ENCODE assay signal across 15 cellular contexts in genomic region chr20:10076126-10077080, GRCh38. TPM values are rescaled to one million over a fixed set of nuclear protein-coding genes. Genes with fewer than 3 reads are reported as not detected.
DNase-seq lines count a peak whose midpoint lies in the region; ATAC-seq, FAIRE-seq and TF ChIP-seq lines count a peak whose summit lies in the region.
"Had no signal": no experiment of that assay in that cellular context is flagged by ENCODE, and none has a peak within 500 bp of the region (broad histone marks: within the 10 kb centered on the region; RNA-seq: fewer than 3 reads in every experiment).

No MANE protein-coding gene starts in this region.

- no peak overlapping the region for H3K9ac ChIP-seq in HepG2 (ENCODE audit: insufficient read depth, low read depth, low read length)

- no peak for TF ChIP-seq CTCF in HepG2 (CRISPR knock-in tag; IDR thresholded peaks at IDR 0.05)
- no peak for TF ChIP-seq CTCF in right lobe of liver (IDR thresholded peaks at IDR 0.05)
- no peak for TF ChIP-seq CTCF in choroid plexus epithelial cell (conservative IDR thresholded peaks at IDR 0.05; ENCODE audit: low read depth, low read length)
- TF ChIP-seq CTCF in left lung (IDR thresholded peaks at IDR 0.05) = no peak

- H2AFZ ChIP-seq in HepG2 (ENCODE audit: low read length) = no peak overlapping the region

- H3K27me3 ChIP-seq in HepG2 (ENCODE audit: control insufficient read depth in 1 of 2, insufficient read depth in 2 of 2, low read length in 2 of 2) (no peaks in the 10 kb centered on the region), right lobe of liver (no peaks in the 10 kb centered on the region), left lung (no peaks in the 10 kb centered on the region)
- H3K27me3 ChIP-seq: dorsolateral prefrontal cortex, esophagus squamous epithelium had no signal

- peak overlapping the region; percentile 16; the same call in 1 of the 2 replicates for H3K4me2 ChIP-seq in HepG2 (ENCODE audit: low read depth, low read length)

- DNase-seq in HepG2 (ENCODE audit: low spot score) (no peak), right lobe of liver (no peak), choroid plexus epithelial cell (ENCODE audit: low read depth) (peak; percentile 35), left lung (no peak), KBM-7 (no peak), urothelium cell line (ENCODE audit: low spot score) (no peak), NCI-H1092 treated with DMSO at 0.1 percent for 48 hours (lab: John Stamatoyannopoulos, UW) (no peak)
- DNase-seq: dorsolateral prefrontal cortex; EL; esophagus squamous epithelium; MV-4-11; NCI-H82; stimulated activated CD4-positive, alpha-beta T cell treated with anti-CD3 and anti-CD28 coated beads, Interleukin-4, amount 100 ng/mL, for 4 hours; trophoblast cell had no signal

- peak; percentile 66 for ATAC-seq in HepG2
- no peak for ATAC-seq in right lobe of liver
- ATAC-seq in left lung = peak; percentile 57
- no peak for ATAC-seq in GM18909 (IDR thresholded peaks at IDR 0.05; ENCODE audit: poor library complexity, unreplicated experiment)

- peaks cover 14% of the 10 kb centered on the region for H3K4me1 ChIP-seq in HepG2 (ENCODE audit: insufficient read depth, low read length)
- no peaks in the 10 kb centered on the region for H3K4me1 ChIP-seq in right lobe of liver
- H3K4me1 ChIP-seq in left lung = peaks cover 0 to 2% of the 10 kb centered on the region in 2 donors

- CTCF ChIA-PET in HepG2 (lab: Yijun Ruan, JAX; ENCODE audit: low intra/inter-chr PET ratio, low total read pairs) = interaction anchor here (1.9 kb wide), 1 partner anchor 98 kb away, joined by 7 read pairs; no protein-coding TSS in a partner anchor

- POLR2A ChIA-PET in HepG2 (lab: Yijun Ruan, JAX) = interaction anchor here (1.3 kb wide), 1 partner anchor 358 kb away, joined by 3 read pairs; the partner anchor contains the start of gene SLX4IP

- no peaks in the 10 kb centered on the region for H3K36me3 ChIP-seq in HepG2 (replicated peaks in 1 of 2; ENCODE audit: control insufficient read depth in 1 of 2, insufficient read depth in 2 of 2, low read length in 2 of 2)
- no peaks in the 10 kb centered on the region for H3K36me3 ChIP-seq in right lobe of liver
- H3K36me3 ChIP-seq in left lung = no peaks in the 10 kb centered on the region
- H3K36me3 ChIP-seq: esophagus squamous epithelium had no signal

- H3K4me3 ChIP-seq in HepG2 (replicated peaks in 1 of 3; ENCODE audit: insufficient read depth in 1 of 3, low read depth in 2 of 3, low read length in 3 of 3) = no peak overlapping the region
- no peak overlapping the region for H3K4me3 ChIP-seq in right lobe of liver
- H3K4me3 ChIP-seq in choroid plexus epithelial cell (ENCODE audit: low read depth, low read length) = no peak overlapping the region
- no peak overlapping the region for H3K4me3 ChIP-seq in left lung
- H3K4me3 ChIP-seq: dorsolateral prefrontal cortex, esophagus squamous epithelium had no signal

- H3K27ac ChIP-seq in HepG2 (ENCODE audit: extremely low read length, insufficient read depth, low read length) (no peak overlapping the region), right lobe of liver (no peak overlapping the region), left lung (peak overlapping the region in 1 of 2 donors; percentile 9)

- H3K9me3 ChIP-seq in HepG2 (ENCODE audit: low read length) (no peaks in the 10 kb centered on the region), right lobe of liver (no peaks in the 10 kb centered on the region), left lung (no peaks in the 10 kb centered on the region)
- H3K9me3 ChIP-seq: esophagus squamous epithelium had no signal

- TF ChIP-seq RAD21 in HepG2 (CRISPR knock-in tag; IDR thresholded peaks at IDR 0.05) = no peak

- peak; percentile 21 for FAIRE-seq in HepG2 (lab: Jason Lieb, UNC)
- no peak for FAIRE-seq in urothelium cell line (lab: Jason Lieb, UNC)

- WGBS in HepG2 (ENCODE audit: low lambda C conversion rate) = 15% methylated on average over 5 of the region's 5 CpGs
- 47% methylated on average over 5 of the region's 5 CpGs for WGBS in right lobe of liver (ENCODE audit: insufficient coverage, low coverage, low lambda C conversion rate, missing lambda C conversion rate)

- intact Hi-C loops in HepG2 (cut with micrococcal nuclease; ENCODE audit: unreplicated experiment) (loop anchor here (1.0 kb wide), 1 partner anchor 98 kb away; no protein-coding TSS in a partner anchor), right lobe of liver (cut with DNase I) (no loop called here), left lung (cut with DNase I) (no loop called here)

- in situ Hi-C loops in HepG2 (cut with HindIII; ENCODE audit: extremely low pct_ligation_motif_present, low pct_unique_long_range_greater_than_20kb) = loop anchor here (25.0 kb wide), 2 partner anchors 664 to 1461 kb away; no protein-coding TSS in a partner anchor
- in situ Hi-C loops in KBM-7 (cut with MboI; ENCODE audit: low pct_unique_long_range_greater_than_20kb, low sequenced_read_pairs) = no loop called here

- BruUV-seq in HepG2 (replicated peaks; lab: Mats Ljungman, UMichigan) = no TSS peak

- no peaks in the 10 kb centered on the region for H4K20me1 ChIP-seq in HepG2 (ENCODE audit: insufficient read depth, low read length)

- H3K79me2 ChIP-seq in HepG2 (ENCODE audit: insufficient read depth, low read length) = no peaks in the 10 kb centered on the region

- TF ChIP-seq POLR2A in HepG2 (IDR thresholded peaks at IDR 0.05; ENCODE audit: insufficient read depth in 1 of 2, low read depth in 2 of 2, low read length in 2 of 2) (no peak), right lobe of liver (IDR thresholded peaks at IDR 0.05) (no peak)

- no peak for TF ChIP-seq EP300 in HepG2 (IDR thresholded peaks at IDR 0.05; ENCODE audit: low read depth in 2 of 2, low read length in 2 of 2)
- TF ChIP-seq EP300 in HepG2 (CRISPR knock-in tag; IDR thresholded peaks at IDR 0.05; ENCODE audit: borderline replicate concordance) = no peak

TF ChIP-seq in HepG2, 621 proteins besides CTCF, POLR2A, EP300 and RAD21:
- TF ChIP-seq SOX13 (IDR thresholded peaks at IDR 0.05) = no peak
- TF ChIP-seq SOX13 (CRISPR knock-in tag; conservative IDR thresholded peaks at IDR 0.05 in 1 of 2, IDR thresholded peaks at IDR 0.05 in 1 of 2) = peak in 1 of 2 experiments; percentile 40; a peak in 1 of 4 replicates
- no peak for TF ChIP-seq CREB3 (CRISPR knock-in tag; IDR thresholded peaks at IDR 0.05)
- TF ChIP-seq ZNF614 (CRISPR knock-in tag; IDR thresholded peaks at IDR 0.05; ENCODE audit: borderline replicate concordance) = no peak
- peak; percentile 79 for TF ChIP-seq CEBPB (IDR thresholded peaks at IDR 0.05; ENCODE audit: borderline replicate concordance, low read depth, low read length)
- 0 out of 2 replicates have a peak, but pooled peaks have one; percentile 17 for TF ChIP-seq GATAD2A (CRISPR knock-in tag; IDR thresholded peaks at IDR 0.05)
- TF ChIP-seq NR2F6 (IDR thresholded peaks at IDR 0.05) = no peak
- TF ChIP-seq NR2F6 (CRISPR knock-in tag; IDR thresholded peaks at IDR 0.05) = no peak
TF ChIP-seq in HepG2: peak in this region for 3.

RNA-seq across cellular contexts. Expression of gene ANKEF1, which starts 41.6 kb away (rescaled TPM):
- total RNA-seq in HepG2 (2016; rRNA removed; fragmentation: Illumina TruSeq; extraction: Trizol) (8.6 and 11.8 TPM in 2 replicates), right lobe of liver (1 to 10 TPM; 3.9 to 9.2 (median 5.1) TPM), left lung (1 to 10 TPM; 6.1 to 7.4 TPM)
- total RNA-seq in HepG2 (2016; cell fraction: cytosol; rRNA removed; fragmentation: Illumina TruSeq; extraction: Trizol; ENCODE audit: low read depth) = 2.0 and 2.4 TPM in 2 replicates
- 9.2 and 10.5 TPM in 2 replicates for total RNA-seq in HepG2 (2016; cell fraction: insoluble cytoplasmic fraction; rRNA removed; fragmentation: Illumina TruSeq; extraction: Trizol)
- total RNA-seq in HepG2 (2016; cell fraction: membrane; rRNA removed; fragmentation: Illumina TruSeq; extraction: Trizol) = 5.8 and 6.0 TPM in 2 replicates
- 6.2 and 6.9 TPM in 2 replicates for total RNA-seq in HepG2 (2016; cell fraction: nucleus; rRNA removed; fragmentation: Illumina TruSeq; extraction: Trizol)
- polyA plus RNA-seq in HepG2 (2011; rRNA removed) = 3.0 and 3.1 TPM in 2 replicates
- 1.6 and 2.6 TPM in 2 replicates for polyA plus RNA-seq in HepG2 (2011; cell fraction: cytosol; rRNA removed)
- 1.8 and 2.0 TPM in 2 replicates for polyA plus RNA-seq in HepG2 (2011; cell fraction: nucleus; rRNA removed)
- 4.1 and 4.7 TPM in 2 replicates for polyA plus RNA-seq in HepG2 (2012)
- 1.0 and 1.3 TPM in 2 replicates for polyA plus RNA-seq in HepG2 (2016; cell fraction: cytosol; fragmentation: Illumina TruSeq; extraction: Trizol; ENCODE audit: low read depth)
- polyA plus RNA-seq in HepG2 (2016; cell fraction: insoluble cytoplasmic fraction; fragmentation: Illumina TruSeq; extraction: Trizol; ENCODE audit: low read depth) = 8.5 and 8.6 TPM in 2 replicates
- 2.5 and 2.8 TPM in 2 replicates for polyA plus RNA-seq in HepG2 (2016; cell fraction: membrane; fragmentation: Illumina TruSeq; extraction: Trizol; ENCODE audit: low read depth)
- polyA plus RNA-seq in HepG2 (2016; cell fraction: nucleus; fragmentation: Illumina TruSeq; extraction: Trizol; ENCODE audit: insufficient read depth, low read depth) = 5.3 and 5.7 TPM in 2 replicates
- polyA minus RNA-seq in HepG2 (2011; rRNA and poly(A)+ RNA removed; ENCODE audit: low replicate concordance) = 4.2 and 5.4 TPM in 2 replicates
- 4.5 and 5.0 TPM in 2 replicates for polyA minus RNA-seq in HepG2 (2011; cell fraction: cytosol; rRNA and poly(A)+ RNA removed)
- polyA minus RNA-seq in HepG2 (2011; cell fraction: nucleus; rRNA and poly(A)+ RNA removed) = 9.0 and 10.7 TPM in 2 replicates

Comparison
In these comparisons a context has a peak if more than half of its experiments do, and no peak if none do; other contexts are left out.
1. ATAC-seq: peak in HepG2 (single experiment) and left lung (single experiment); none in right lobe of liver (0 of 4) and GM18909 (single experiment).